25 cellular contexts compared by ENCODE assay signal in genomic region chr6:46350714-46351113, GRCh38.
"Had no signal": no experiment of that assay in that cellular context is flagged by ENCODE, and none has a peak within 500 bp of the region (broad histone marks: within the 10 kb centered on the region; RNA-seq: fewer than 3 reads in every experiment).

No MANE protein-coding gene starts in this region.

- H3K27me3 ChIP-seq: ascending aorta, breast epithelium, cardiac muscle cell, dorsolateral prefrontal cortex had no signal

- H3K36me3 ChIP-seq: ascending aorta, breast epithelium, cardiac muscle cell had no signal

- H3K4me1 ChIP-seq: breast epithelium had no signal

- H3K4me3 ChIP-seq: ascending aorta, breast epithelium, cardiac muscle cell, coronary artery, dorsolateral prefrontal cortex had no signal

- H3K27ac ChIP-seq: ascending aorta, breast epithelium, cardiac muscle cell, dorsolateral prefrontal cortex had no signal

- DNase-seq: activated CD4-positive, alpha-beta memory T cell treated with anti-CD3 and anti-CD28 coated beads for 36 hours; activated CD4-positive, alpha-beta T cell treated with anti-CD3 and anti-CD28 coated beads for 36 hours; activated CD4-positive, alpha-beta T cell treated with anti-CD3 and anti-CD28 coated beads, Interleukin-2, amount 10 ng/mL, durations not matched to agents 24 days and 14 days; activated CD4-positive, CD25-positive, alpha-beta regulatory T cell; activated CD4-positive, CD25-positive, alpha-beta regulatory T cell treated with anti-CD3 and anti-CD28 coated beads, Interleukin-2, amount 50 U/mL, for 72 hours; activated CD8-positive, alpha-beta memory T cell treated with anti-CD3 and anti-CD28 coated beads, Interleukin-2, amount 50 U/mL, for 48 hours; activated CD8-positive, alpha-beta T cell treated with anti-CD3 and anti-CD28 coated beads, Interleukin-2, amount 10 ng/mL, durations not matched to agents 7 days and 5 days; activated gamma-delta T cell; activated naive CD4-positive, alpha-beta T cell; activated naive CD4-positive, alpha-beta T cell treated with anti-CD3 and anti-CD28 coated beads, Interleukin-2, amount 10 ng/mL, durations not matched to agents 7 days and 5 days; activated naive CD8-positive, alpha-beta T cell treated with anti-CD3 and anti-CD28 coated beads, Interleukin-2, amount 10 ng/mL, durations not matched to agents 7 days and 5 days; activated T-cell treated with anti-CD3 and anti-CD28 coated beads for 4 hours; activated T-cell treated with anti-CD3 and anti-CD28 coated beads, Interleukin-2, amount 50 U/mL, for 24 hours; activated T-cell treated with anti-CD3 and anti-CD28 coated beads, Interleukin-2, amount 50 U/mL, for 72 hours; dorsolateral prefrontal cortex; effector memory CD4-positive, alpha-beta T cell; endodermal cell; foreskin melanocyte; T-helper 2 cell had no signal

- ATAC-seq: activated CD4-positive, alpha-beta T cell treated with anti-CD3 and anti-CD28 coated beads for 36 hours; activated CD8-positive, alpha-beta T cell treated with anti-CD3 and anti-CD28 coated beads, Interleukin-2, amount 10 ng/mL, durations not matched to agents 7 days and 5 days; activated naive CD4-positive, alpha-beta T cell treated with anti-CD3 and anti-CD28 coated beads, Interleukin-2, amount 50 U/mL, for 72 hours; activated T-cell treated with anti-CD3 and anti-CD28 coated beads, Interleukin-2, amount 50 U/mL, for 72 hours; esophagus mucosa had no signal
